In genomic region chr7:1638113-1638726, GRCh38 we compare ENCODE assay signal across 13 cellular contexts. TPM values are rescaled to one million over a fixed set of nuclear protein-coding genes. Genes with fewer than 3 reads are reported as not detected.
A peak's percentile ranks its signal among the peaks of the same experiment; 100 is the strongest.
DNase-seq lines count a peak whose midpoint lies in the region; ATAC-seq and TF ChIP-seq lines count a peak whose summit lies in the region.
"Had no signal": no experiment of that assay in that cellular context is flagged by ENCODE, and none has a peak within 500 bp of the region (broad histone marks: within the 10 kb centered on the region; RNA-seq: fewer than 3 reads in every experiment).

No MANE protein-coding gene starts in this region.

- DNase-seq in ELF-1 (ENCODE audit: low read depth, low spot score) (peak; percentile 53), NCI-H2196 (lab: John Stamatoyannopoulos, UW; ENCODE audit: unreplicated experiment) (peak; percentile 88), cardiac muscle cell (ENCODE audit: low read depth in 1 of 2, low spot score in 1 of 2) (peak; percentile 26 to 78), neuronal stem cell (ENCODE audit: low spot score) (peak; percentile 20), upper lobe of right lung (no peak), NCI-H446 (lab: John Stamatoyannopoulos, UW) (no peak), mammary epithelial cell (no peak)
- DNase-seq: activated CD8-positive, alpha-beta memory T cell treated with anti-CD3 and anti-CD28 coated beads for 24 hours; AML-193; hippocampal formation; NCI-H1436; pancreas had no signal

- no peak overlapping the region for H2BK120ac ChIP-seq in neuronal stem cell (ENCODE audit: low read depth, low read length)

- H3K36me3 ChIP-seq in cardiac muscle cell (no peaks in the 10 kb centered on the region), neuronal stem cell (replicated peaks in 1 of 2; ENCODE audit: control insufficient read depth in 2 of 2, insufficient read depth in 2 of 2, low read length in 2 of 2) (no peaks in the 10 kb centered on the region), upper lobe of right lung (no peaks in the 10 kb centered on the region), mammary epithelial cell (ENCODE audit: insufficient read depth, low read length) (no peaks in the 10 kb centered on the region)
- H3K36me3 ChIP-seq: pancreas had no signal

- no peak overlapping the region for H3K4ac ChIP-seq in neuronal stem cell (ENCODE audit: low read length)

- TF ChIP-seq CTCF in cardiac muscle cell (IDR thresholded peaks at IDR 0.05; ENCODE audit: low read depth, low read length) = no peak
- TF ChIP-seq CTCF in upper lobe of right lung (IDR thresholded peaks at IDR 0.05) = no peak
- no peak for TF ChIP-seq CTCF in mammary epithelial cell (conservative IDR thresholded peaks at IDR 0.05 in 1 of 2, IDR thresholded peaks at IDR 0.05 in 1 of 2; ENCODE audit: extremely low read depth in 1 of 2, insufficient read depth in 1 of 2, low read depth in 1 of 2, low read length in 2 of 2)

- no peaks in the 10 kb centered on the region for H3K79me2 ChIP-seq in mammary epithelial cell (ENCODE audit: insufficient read depth, low read length)

- dilution Hi-C loops in mammary epithelial cell (cut with HindIII; ENCODE audit: low sequenced_read_pairs) = loop anchor here (5.0 kb wide), 2 partner anchors 94 to 101 kb away; no protein-coding TSS in a partner anchor

- no peak overlapping the region for H3K27ac ChIP-seq in cardiac muscle cell
- peak overlapping the region; percentile 56 for H3K27ac ChIP-seq in neuronal stem cell (replicated peaks; ENCODE audit: low read length)
- no peak overlapping the region for H3K27ac ChIP-seq in upper lobe of right lung
- no peak overlapping the region for H3K27ac ChIP-seq in mammary epithelial cell (ENCODE audit: insufficient read depth, low read depth, low read length)
- H3K27ac ChIP-seq: pancreas had no signal

- WGBS in neuronal stem cell (ENCODE audit: extremely low coverage in 2 of 2, insufficient read length in 2 of 2, insufficient replicate concordance in 1 of 2), 2 donors = no CpG with 5 or more reads among the region's 13 CpGs
- WGBS in mammary epithelial cell (ENCODE audit: low coverage, missing lambda C conversion rate) = 63% methylated on average over 7 of the region's 13 CpGs

- H3K23ac ChIP-seq in neuronal stem cell (ENCODE audit: low read depth, low read length, poor library complexity) = no peak overlapping the region

- H3K9me3 ChIP-seq in cardiac muscle cell (ENCODE audit: low read depth) (no peaks in the 10 kb centered on the region), neuronal stem cell (replicated peaks in 1 of 2; ENCODE audit: control insufficient read depth in 2 of 2, insufficient read depth in 1 of 2, low read depth in 1 of 2, low read length in 2 of 2) (peaks cover 11 to 13% of the 10 kb centered on the region in 2 donors), upper lobe of right lung (peaks cover 6% of the 10 kb centered on the region), mammary epithelial cell (replicated peaks; ENCODE audit: insufficient read depth, low read length) (peaks cover 8% of the 10 kb centered on the region)
- H3K9me3 ChIP-seq: pancreas had no signal

- in situ Hi-C loops in mammary epithelial cell (cut with MboI; ENCODE audit: low sequenced_read_pairs in 2 of 2) = no loop called here

- no peak overlapping the region for H2BK5ac ChIP-seq in neuronal stem cell (ENCODE audit: low read length)

- no TSS peak for BruUV-seq in mammary epithelial cell (replicated peaks; lab: Mats Ljungman, UMichigan)

- peak overlapping the region; percentile 23 for H3K18ac ChIP-seq in neuronal stem cell (ENCODE audit: low read length)

- CTCF ChIA-PET in mammary epithelial cell (lab: Charles Lee; ENCODE audit: low non-redundant PET) = no interaction called here

- H2BK12ac ChIP-seq in neuronal stem cell (ENCODE audit: low read length) = no peak overlapping the region

- no peak for ATAC-seq in upper lobe of right lung
- no peak for ATAC-seq in GM18520 (IDR thresholded peaks at IDR 0.05; ENCODE audit: unreplicated experiment)
- ATAC-seq: pancreas had no signal

- H3K27me3 ChIP-seq in cardiac muscle cell (no peaks in the 10 kb centered on the region), neuronal stem cell (ENCODE audit: control insufficient read depth in 3 of 3, insufficient read depth in 3 of 3, low read depth in 1 of 3, low read length in 3 of 3) (no peaks in the 10 kb centered on the region), upper lobe of right lung (peaks cover 6% of the 10 kb centered on the region), mammary epithelial cell (ENCODE audit: insufficient read depth, low read length) (no peaks in the 10 kb centered on the region)
- H3K27me3 ChIP-seq: pancreas had no signal

- H4K20me1 ChIP-seq in mammary epithelial cell (ENCODE audit: insufficient read depth, low read length) = no peaks in the 10 kb centered on the region

- H2BK15ac ChIP-seq in neuronal stem cell (ENCODE audit: low read length) = no peak overlapping the region

- no peak overlapping the region for H4K91ac ChIP-seq in neuronal stem cell (ENCODE audit: low read depth, low read length, poor library complexity)

- no peak overlapping the region for H4K8ac ChIP-seq in neuronal stem cell (ENCODE audit: low read depth, low read length)

- H2AFZ ChIP-seq in neuronal stem cell (ENCODE audit: low read length) (peak overlapping the region; percentile 77), mammary epithelial cell (ENCODE audit: low read depth, low read length) (no peak overlapping the region)

- H3K9ac ChIP-seq in neuronal stem cell (ENCODE audit: low read depth, low read length, poor library complexity) (no peak overlapping the region), mammary epithelial cell (ENCODE audit: insufficient read depth, low read length) (no peak overlapping the region)

- intact Hi-C loops in upper lobe of right lung (cut with DNase I) = no loop called here
- intact Hi-C loops in mammary epithelial cell (cut with micrococcal nuclease) = no loop called here

- no peak overlapping the region for H2AK5ac ChIP-seq in neuronal stem cell (ENCODE audit: low read depth, low read length)

- no peaks in the 10 kb centered on the region for H3K79me1 ChIP-seq in neuronal stem cell (ENCODE audit: low read depth, low read length)

- H3K4me2 ChIP-seq in neuronal stem cell (ENCODE audit: insufficient read depth, low read length, poor library complexity, severe bottlenecking) (no peak overlapping the region), mammary epithelial cell (ENCODE audit: insufficient read depth, low read depth, low read length) (no peak overlapping the region)

- no peak overlapping the region for H3K4me3 ChIP-seq in cardiac muscle cell
- no peak overlapping the region for H3K4me3 ChIP-seq in neuronal stem cell (ENCODE audit: low read length in 2 of 2)
- H3K4me3 ChIP-seq in upper lobe of right lung = no peak overlapping the region
- no peak overlapping the region for H3K4me3 ChIP-seq in mammary epithelial cell (replicated peaks in 1 of 3; ENCODE audit: insufficient read depth in 1 of 3, low read depth in 2 of 3, low read length in 3 of 3)
- H3K4me3 ChIP-seq: pancreas had no signal

- no peaks in the 10 kb centered on the region for H3K4me1 ChIP-seq in cardiac muscle cell (ENCODE audit: low read depth)
- no peaks in the 10 kb centered on the region for H3K4me1 ChIP-seq in neuronal stem cell (ENCODE audit: control insufficient read depth in 2 of 2, insufficient read depth in 1 of 2, low read depth in 1 of 2, low read length in 2 of 2)
- H3K4me1 ChIP-seq in upper lobe of right lung = no peaks in the 10 kb centered on the region
- no peaks in the 10 kb centered on the region for H3K4me1 ChIP-seq in mammary epithelial cell (ENCODE audit: insufficient read depth, low read length)
- H3K4me1 ChIP-seq: pancreas had no signal

- H3K14ac ChIP-seq in neuronal stem cell (ENCODE audit: low read length) = no peak overlapping the region

RNA-seq across cellular contexts. Expression of gene ELFN1, which starts 31.9 kb away (rescaled TPM):
- total RNA-seq in cardiac muscle cell (48.7 and 51.6 TPM in 2 replicates), upper lobe of right lung (4.3 TPM), mammary epithelial cell (under 1 TPM in 1 of 2 donors, not detected in 1; 0.83 TPM)
- polyA plus RNA-seq in cardiac muscle cell (8.9 and 13.4 TPM in 2 replicates), mammary epithelial cell (0.02 TPM)
- polyA plus RNA-seq in neuronal stem cell (2013, experiment 1 of 2) = 15.6 TPM
- polyA plus RNA-seq in neuronal stem cell (2013, experiment 2 of 2) = 16.3 TPM
- polyA minus RNA-seq in mammary epithelial cell = not detected

Comparison
In these comparisons a context has a peak if more than half of its experiments do, and no peak if none do; other contexts are left out.
1. DNase-seq: peak in ELF-1 (single experiment), NCI-H2196 (single experiment), cardiac muscle cell (2 of 2) and neuronal stem cell (single experiment); none in upper lobe of right lung (single experiment), NCI-H446 (0 of 2) and mammary epithelial cell (single experiment).